ENCODE assay signal across 2 cellular contexts in the genomic region with DNA sequence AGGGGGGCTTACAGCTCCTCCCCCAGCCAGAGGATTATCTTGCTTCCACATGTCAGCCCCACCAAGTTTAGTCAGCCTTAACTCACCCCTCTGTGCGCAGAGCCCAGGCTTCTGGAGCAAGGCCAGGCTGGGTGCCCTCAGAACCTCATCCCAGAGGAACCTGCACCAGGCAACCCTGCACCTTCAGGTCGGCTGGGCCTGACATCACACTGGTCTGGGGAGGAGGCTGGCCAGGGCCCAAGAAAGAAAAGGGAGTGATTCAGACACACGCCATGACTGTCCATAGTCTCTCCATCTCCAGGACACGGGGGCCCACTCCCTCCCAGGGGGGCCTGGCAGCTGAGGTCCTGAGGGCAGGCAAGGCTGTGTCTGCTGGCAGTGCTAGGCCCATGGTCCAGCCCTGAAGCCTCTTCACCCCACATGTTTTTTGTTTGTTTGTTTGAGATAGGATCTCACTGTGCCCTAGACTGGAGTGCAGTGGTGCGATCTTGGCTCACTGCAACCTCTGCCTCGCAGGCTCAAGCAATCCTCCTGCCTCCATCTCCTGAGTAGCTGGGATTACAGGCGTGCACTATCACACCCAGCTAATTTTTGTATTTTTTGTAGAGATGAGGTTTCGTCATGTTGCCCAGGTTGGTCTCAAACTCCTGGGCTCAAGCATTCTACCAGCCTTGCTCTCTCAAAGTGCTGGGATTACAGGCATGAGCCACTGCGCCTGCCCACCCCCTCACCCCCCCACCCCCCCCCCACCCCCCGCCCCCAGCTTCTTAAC.
TF ChIP-seq lines count a peak whose summit lies in the region.

No MANE protein-coding gene starts in this region.

TF ChIP-seq in H1, 55 proteins besides CTCF, POLR2A, EP300 and RAD21:
- TF ChIP-seq ASH2L (IDR thresholded peaks at IDR 0.05; ENCODE audit: low read length) (no peak), NANOG (IDR thresholded peaks at IDR 0.05; ENCODE audit: insufficient read depth, low read depth, low read length, poor library complexity, severe bottlenecking) (no peak), CREB1 (IDR thresholded peaks at IDR 0.05) (no peak), BCL11A (IDR thresholded peaks at IDR 0.05; ENCODE audit: low read depth in 2 of 2, low read length in 2 of 2) (no peak), SP1 (IDR thresholded peaks at IDR 0.05; ENCODE audit: low read depth, low read length) (no peak), EGR1 (IDR thresholded peaks at IDR 0.05; ENCODE audit: borderline replicate concordance, low read depth, low read length) (no peak), SIRT6 (IDR thresholded peaks at IDR 0.05; ENCODE audit: low read length) (no peak), HDAC6 (IDR thresholded peaks at IDR 0.05; ENCODE audit: low read depth, low read length) (no peak), SAP30 (IDR thresholded peaks at IDR 0.05; ENCODE audit: insufficient read depth, insufficient replicate concordance, low read length) (no peak), TCF12 (IDR thresholded peaks at IDR 0.05; ENCODE audit: low read depth, low read length) (no peak), RBBP5 (IDR thresholded peaks at IDR 0.05; ENCODE audit: borderline replicate concordance, low read depth, low read length) (no peak), JUND (IDR thresholded peaks at IDR 0.05; ENCODE audit: low read length) (no peak)
- TF ChIP-seq, protein P1, sequence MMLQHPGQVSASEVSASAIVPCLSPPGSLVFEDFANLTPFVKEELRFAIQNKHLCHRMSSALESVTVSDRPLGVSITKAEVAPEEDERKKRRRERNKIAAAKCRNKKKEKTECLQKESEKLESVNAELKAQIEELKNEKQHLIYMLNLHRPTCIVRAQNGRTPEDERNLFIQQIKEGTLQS (IDR thresholded peaks at IDR 0.05; ENCODE audit: insufficient read depth, low read depth, low read length): no peak
- TF ChIP-seq, protein P2, sequence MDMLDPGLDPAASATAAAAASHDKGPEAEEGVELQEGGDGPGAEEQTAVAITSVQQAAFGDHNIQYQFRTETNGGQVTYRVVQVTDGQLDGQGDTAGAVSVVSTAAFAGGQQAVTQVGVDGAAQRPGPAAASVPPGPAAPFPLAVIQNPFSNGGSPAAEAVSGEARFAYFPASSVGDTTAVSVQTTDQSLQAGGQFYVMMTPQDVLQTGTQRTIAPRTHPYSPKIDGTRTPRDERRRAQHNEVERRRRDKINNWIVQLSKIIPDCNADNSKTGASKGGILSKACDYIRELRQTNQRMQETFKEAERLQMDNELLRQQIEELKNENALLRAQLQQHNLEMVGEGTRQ (IDR thresholded peaks at IDR 0.05; ENCODE audit: low read length): no peak

TF ChIP-seq in HEK293T, 16 proteins besides CTCF, POLR2A, EP300 and RAD21:
- no peak for TF ChIP-seq SUZ12 (IDR thresholded peaks at IDR 0.05)
- TF ChIP-seq, protein P3, sequence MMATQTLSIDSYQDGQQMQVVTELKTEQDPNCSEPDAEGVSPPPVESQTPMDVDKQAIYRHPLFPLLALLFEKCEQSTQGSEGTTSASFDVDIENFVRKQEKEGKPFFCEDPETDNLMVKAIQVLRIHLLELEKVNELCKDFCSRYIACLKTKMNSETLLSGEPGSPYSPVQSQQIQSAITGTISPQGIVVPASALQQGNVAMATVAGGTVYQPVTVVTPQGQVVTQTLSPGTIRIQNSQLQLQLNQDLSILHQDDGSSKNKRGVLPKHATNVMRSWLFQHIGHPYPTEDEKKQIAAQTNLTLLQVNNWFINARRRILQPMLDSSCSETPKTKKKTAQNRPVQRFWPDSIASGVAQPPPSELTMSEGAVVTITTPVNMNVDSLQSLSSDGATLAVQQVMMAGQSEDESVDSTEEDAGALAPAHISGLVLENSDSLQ (IDR thresholded peaks at IDR 0.05): no peak
- no peak for TF ChIP-seq FOXA1 (IDR thresholded peaks at IDR 0.05)
- no peak for TF ChIP-seq ZNF384 (IDR thresholded peaks at IDR 0.05)
- TF ChIP-seq NFRKB (IDR thresholded peaks at IDR 0.05): no peak
- no peak for TF ChIP-seq HDGF (IDR thresholded peaks at IDR 0.05; ENCODE audit: borderline replicate concordance)
- no peak for TF ChIP-seq BHLHE40 (IDR thresholded peaks at IDR 0.05; ENCODE audit: borderline replicate concordance)
- no peak for TF ChIP-seq ARNT (IDR thresholded peaks at IDR 0.05)
- TF ChIP-seq L3MBTL2 (conservative IDR thresholded peaks at IDR 0.05): no peak
- TF ChIP-seq TARDBP (IDR thresholded peaks at IDR 0.05): no peak
- no peak for TF ChIP-seq CTBP1 (IDR thresholded peaks at IDR 0.05; ENCODE audit: borderline replicate concordance)
